35 cellular contexts compared by ENCODE assay signal in the genomic region with DNA sequence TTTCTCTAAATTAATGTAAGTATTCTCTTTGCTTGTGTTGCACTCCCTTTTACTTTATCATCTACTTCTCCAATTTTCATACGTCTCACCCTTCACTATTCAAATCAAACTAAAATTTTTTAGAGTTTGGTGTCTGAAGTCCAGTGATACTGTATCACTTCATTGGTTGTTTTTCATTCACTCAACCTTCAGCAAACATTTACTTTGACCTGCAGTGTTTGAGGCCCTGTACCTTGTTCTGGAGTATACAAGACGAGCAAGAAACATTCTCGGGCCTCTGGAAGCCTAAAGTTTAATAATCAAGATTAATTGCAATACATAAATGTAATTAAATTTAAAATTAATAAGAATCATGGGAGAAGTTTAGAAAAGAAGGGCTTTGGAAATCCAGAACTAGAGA.
"Had no signal": no experiment of that assay in that cellular context is flagged by ENCODE, and none has a peak within 500 bp of the region (broad histone marks: within the 10 kb centered on the region; RNA-seq: fewer than 3 reads in every experiment).

No MANE protein-coding gene starts in this region.

- H3K27ac Mint-ChIP-seq: activated CD4-positive, alpha-beta memory T cell treated with anti-CD3 and anti-CD28 coated beads, Interleukin-2, amount 10 ng/mL, durations not matched to agents 7 days and 5 days; activated CD8-positive, alpha-beta memory T cell treated with anti-CD3 and anti-CD28 coated beads, Interleukin-2, amount 10 ng/mL, durations not matched to agents 7 days and 5 days; activated naive CD8-positive, alpha-beta T cell treated with anti-CD3 and anti-CD28 coated beads, Interleukin-2, amount 50 U/mL, for 24 hours had no signal

- DNase-seq: activated CD4-positive, alpha-beta memory T cell treated with anti-CD3 and anti-CD28 coated beads, Interleukin-2, amount 10 ng/mL, durations not matched to agents 7 days and 5 days; activated CD4-positive, alpha-beta T cell treated with anti-CD3 and anti-CD28 coated beads for 1 hour; activated CD4-positive, alpha-beta T cell treated with anti-CD3 and anti-CD28 coated beads for 48 hours; activated CD4-positive, CD25-positive, alpha-beta regulatory T cell; activated CD8-positive, alpha-beta memory T cell treated with anti-CD3 and anti-CD28 coated beads for 24 hours; activated CD8-positive, alpha-beta memory T cell treated with anti-CD3 and anti-CD28 coated beads, Interleukin-2, amount 10 ng/mL, durations not matched to agents 7 days and 5 days; activated CD8-positive, alpha-beta memory T cell treated with anti-CD3 and anti-CD28 coated beads, Interleukin-2, amount 50 U/mL, for 48 hours; activated gamma-delta T cell; activated naive CD4-positive, alpha-beta T cell treated with Interleukin-2 at 50 U/mL for 16 hours; activated naive CD8-positive, alpha-beta T cell treated with anti-CD3 and anti-CD28 coated beads, Interleukin-2, amount 50 U/mL, for 24 hours; anterior cingulate cortex; caudate nucleus; Kasumi-1; KBM-7; MG63; NCI-H1048; NCI-H1105 treated with DMSO at 0.1 percent for 48 hours; NCI-H1436; NCI-H1694; NCI-H1930; NCI-H2081 treated with DMSO at 0.1 percent for 48 hours; NCI-H226; NCI-H524 treated with DMSO at 0.1 percent for 48 hours; PC-3; SIG-M5; SW 1271; T-helper 1 cell; T1000; WERI-Rb-1 had no signal

- H3K4me3 Mint-ChIP-seq: activated CD4-positive, alpha-beta memory T cell treated with anti-CD3 and anti-CD28 coated beads, Interleukin-2, amount 10 ng/mL, durations not matched to agents 7 days and 5 days; activated CD8-positive, alpha-beta memory T cell treated with anti-CD3 and anti-CD28 coated beads, Interleukin-2, amount 10 ng/mL, durations not matched to agents 7 days and 5 days; activated naive CD8-positive, alpha-beta T cell; activated naive CD8-positive, alpha-beta T cell treated with anti-CD3 and anti-CD28 coated beads, Interleukin-2, amount 50 U/mL, for 24 hours; brain had no signal

- H3K9me3 Mint-ChIP-seq: activated CD4-positive, alpha-beta memory T cell treated with anti-CD3 and anti-CD28 coated beads, Interleukin-2, amount 10 ng/mL, durations not matched to agents 7 days and 5 days; activated naive CD8-positive, alpha-beta T cell treated with anti-CD3 and anti-CD28 coated beads, Interleukin-2, amount 50 U/mL, for 24 hours; activated T-helper 2 cell treated with anti-CD3 and anti-CD28 coated beads, Interferon-gamma antibody, Interleukin-2, Interleukin-4, amounts not matched to agents 10 μg/mL and 5 μg/mL and 100 μg/mL, durations not matched to agents 14 hours and 24 hours and 36 hours had no signal

- H3K9me3 ChIP-seq: MG63 had no signal

- H3K4me3 ChIP-seq: MG63 had no signal

- H3K27me3 ChIP-seq: MG63 had no signal

- ATAC-seq: activated CD8-positive, alpha-beta memory T cell treated with anti-CD3 and anti-CD28 coated beads, Interleukin-2, amount 10 ng/mL, durations not matched to agents 7 days and 5 days; activated naive CD8-positive, alpha-beta T cell treated with anti-CD3 and anti-CD28 coated beads, Interleukin-2, amount 50 U/mL, for 24 hours; PC-3; Right ventricle myocardium inferior; SK-N-SH treated with all-trans-retinoic acid at 6 μM for 48 hours had no signal

- H3K27me3 Mint-ChIP-seq: activated CD4-positive, alpha-beta memory T cell treated with anti-CD3 and anti-CD28 coated beads, Interleukin-2, amount 10 ng/mL, durations not matched to agents 7 days and 5 days; activated CD8-positive, alpha-beta memory T cell treated with anti-CD3 and anti-CD28 coated beads, Interleukin-2, amount 10 ng/mL, durations not matched to agents 7 days and 5 days; activated naive CD8-positive, alpha-beta T cell; activated naive CD8-positive, alpha-beta T cell treated with anti-CD3 and anti-CD28 coated beads, Interleukin-2, amount 50 U/mL, for 24 hours had no signal

- H3K27ac ChIP-seq: RWPE1, WERI-Rb-1 had no signal
